In genomic region chr16:23504076-23504452, GRCh38 we compare ENCODE assay signal across 8 cellular contexts. TPM values are rescaled to one million over a fixed set of nuclear protein-coding genes. Genes with fewer than 3 reads are reported as not detected.
DNase-seq lines count a peak whose midpoint lies in the region; ATAC-seq and TF ChIP-seq lines count a peak whose summit lies in the region.

No MANE protein-coding gene starts in this region.

- peaks cover 98% of the 10 kb centered on the region for H4K20me1 ChIP-seq in OCI-LY3 (ENCODE audit: insufficient read depth, low read length)

- no peak overlapping the region for H3K9ac ChIP-seq in OCI-LY3 (ENCODE audit: low read length)

- peak; percentile 48 to 80 for DNase-seq in gastrocnemius medialis
- DNase-seq in NCI-H128 (lab: John Stamatoyannopoulos, UW; ENCODE audit: unreplicated experiment), result no peak
- no peak for DNase-seq in activated T-cell treated with anti-CD3 and anti-CD28 coated beads for 4 hours
- no peak for DNase-seq in NCI-H1417 treated with DMSO at 0.1 percent for 48 hours (lab: John Stamatoyannopoulos, UW)
- no peak for DNase-seq in SHP77 (lab: John Stamatoyannopoulos, UW)

- H3K27ac ChIP-seq in OCI-LY3 (ENCODE audit: low read length), result peak overlapping the region; percentile 79; the same call in 1 of the 2 replicates
- H3K27ac ChIP-seq in esophagus (ENCODE audit: low read depth in 2 of 2, low read length in 1 of 2), result peak overlapping the region; percentile 81 to 94
- H3K27ac ChIP-seq in gastrocnemius medialis, result peak overlapping the region; percentile 88 to 97 (median 90)

- TF ChIP-seq CTCF in OCI-LY3 (IDR thresholded peaks at IDR 0.05; ENCODE audit: low read depth, low read length) (no peak), gastrocnemius medialis (IDR thresholded peaks at IDR 0.05 in 4 of 5, conservative IDR thresholded peaks at IDR 0.05 in 1 of 5) (no peak)

- intact Hi-C loops in gastrocnemius medialis (cut with DNase I; ENCODE audit: low total_unique reads), result loop anchor here (2.0 kb wide), 1 partner anchor 53 kb away; the partner anchor contains the start of genes EARS2 and UBFD1

- H3K36me3 ChIP-seq in OCI-LY3 (replicated peaks; ENCODE audit: low read depth, low read length) (peaks cover 44% of the 10 kb centered on the region), esophagus (ENCODE audit: control insufficient read depth in 2 of 2, insufficient read depth in 2 of 2, low read length in 1 of 2) (peaks cover 0 to 2% of the 10 kb centered on the region in 2 donors), gastrocnemius medialis (no peaks in the 10 kb centered on the region)

- ATAC-seq in gastrocnemius medialis, result peak; percentile 52 to 67

- H3K79me2 ChIP-seq in OCI-LY3 (ENCODE audit: low read length), result peaks cover 100% of the 10 kb centered on the region

- H3K27me3 ChIP-seq in OCI-LY3 (ENCODE audit: low read depth, low read length), result no peaks in the 10 kb centered on the region
- H3K27me3 ChIP-seq in esophagus (ENCODE audit: control insufficient read depth in 1 of 2, insufficient read depth in 2 of 2, low read length in 2 of 2), result no peaks in the 10 kb centered on the region
- H3K27me3 ChIP-seq in gastrocnemius medialis, result no peaks in the 10 kb centered on the region

- peak overlapping the region; percentile 99 for H3K4me2 ChIP-seq in OCI-LY3 (ENCODE audit: low read length)

- H3K4me3 ChIP-seq in GM08714 (ENCODE audit: low read length) (peak overlapping the region; percentile 6; the same call in 1 of the 2 replicates), OCI-LY3 (ENCODE audit: low read length) (peak overlapping the region; percentile 76), esophagus (ENCODE audit: low read depth in 1 of 2, low read length in 2 of 2) (no peak overlapping the region), gastrocnemius medialis (peak overlapping the region in 1 of 4 donors; percentile 24)

- in situ Hi-C loops in gastrocnemius medialis (cut with MboI; ENCODE audit: low sequenced_read_pairs in 4 of 4), result no loop called here

- peaks cover 50% of the 10 kb centered on the region for H3K4me1 ChIP-seq in OCI-LY3 (ENCODE audit: low read length)
- H3K4me1 ChIP-seq in esophagus (ENCODE audit: control insufficient read depth in 2 of 2, insufficient read depth in 2 of 2, low read length in 1 of 2), result peaks cover 3 to 26% of the 10 kb centered on the region in 2 donors
- H3K4me1 ChIP-seq in gastrocnemius medialis, result peaks cover 26 to 40% of the 10 kb centered on the region in 2 donors

- 40 to 43% methylated on average over 5 of the region's 5 CpGs for WGBS in esophagus, 2 donors

- H2AFZ ChIP-seq in OCI-LY3 (ENCODE audit: low read depth, low read length), result no peak overlapping the region

- TF ChIP-seq POLR2A in gastrocnemius medialis (IDR thresholded peaks at IDR 0.05), result no peak

- H3K9me3 ChIP-seq in OCI-LY3 (ENCODE audit: insufficient read depth, low read length) (no peaks in the 10 kb centered on the region), esophagus (ENCODE audit: control insufficient read depth in 2 of 2, insufficient read depth in 1 of 2, low read depth in 1 of 2, low read length in 1 of 2) (no peaks in the 10 kb centered on the region), gastrocnemius medialis (no peaks in the 10 kb centered on the region)

RNA-seq across cellular contexts. Expression of gene GGA2, which starts 6.2 kb away (rescaled TPM):
- polyA plus RNA-seq in esophagus, result 10 to 100 TPM; 12.6 to 15.9 TPM
- total RNA-seq in gastrocnemius medialis, result 10 to 100 TPM; 31.0 to 79.9 (median 48.8) TPM

RNA-seq across cellular contexts. Expression of gene COG7, which starts 51.1 kb away (rescaled TPM):
- 10 to 100 TPM; 14.2 to 21.2 TPM for polyA plus RNA-seq in esophagus
- 10 to 100 TPM in 1 of 4 donors, 1 to 10 TPM in 3; 6.6 to 12.9 (median 7.1) TPM for total RNA-seq in gastrocnemius medialis

RNA-seq across cellular contexts. Expression of gene EARS2, which starts 53.1 kb away (rescaled TPM):
- polyA plus RNA-seq in esophagus, result 10 to 100 TPM; 12.1 to 12.8 TPM
- 10 to 100 TPM in 3 of 4 donors, 1 to 10 TPM in 1; 8.4 to 39.6 (median 19.3) TPM for total RNA-seq in gastrocnemius medialis

RNA-seq across cellular contexts. Expression of gene UBFD1, which starts 53.5 kb away (rescaled TPM):
- polyA plus RNA-seq in esophagus, result 1 to 10 TPM; 3.8 to 7.5 TPM
- 100 to 1,000 TPM; 133 to 367 (median 317) TPM for total RNA-seq in gastrocnemius medialis

Comparison
In these comparisons a context has a peak if more than half of its experiments do, and no peak if none do; other contexts are left out.
1. H3K4me3 ChIP-seq: peak in GM08714 (single experiment) and OCI-LY3 (single experiment); none in esophagus (0 of 2).
2. DNase-seq: peak in gastrocnemius medialis (2 of 2); none in NCI-H128 (single experiment), activated T-cell treated with anti-CD3 and anti-CD28 coated beads for 4 hours (single experiment), NCI-H1417 treated with DMSO at 0.1 percent for 48 hours (single experiment) and SHP77 (0 of 2).
3. Peak in every context shown above with its lines, with median percentiles within 50 percentile points of each other: H3K27ac ChIP-seq.